In the genomic region with DNA sequence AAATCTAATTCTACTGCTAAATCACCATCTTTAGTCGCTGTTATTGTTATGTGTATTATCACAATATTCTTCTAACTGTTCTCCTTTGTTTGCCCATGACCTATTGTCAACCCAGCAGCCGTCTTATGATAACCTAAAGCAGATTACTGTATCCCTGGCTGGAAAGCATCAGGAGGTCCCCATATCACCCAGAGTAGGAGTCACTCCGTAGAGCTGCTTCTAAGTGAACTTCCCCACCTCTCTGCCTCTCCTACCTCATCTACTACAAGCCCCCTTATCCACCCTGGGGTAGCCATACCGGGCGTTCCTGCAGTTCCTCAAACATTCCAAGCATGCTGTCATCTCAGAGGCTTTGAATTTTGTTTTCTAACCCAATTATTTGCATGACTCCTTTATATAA, we compare ENCODE assay signal across 22 cellular contexts. TPM values are rescaled to one million over a fixed set of nuclear protein-coding genes. Genes with fewer than 3 reads are reported as not detected.
A peak's percentile ranks its signal among the peaks of the same experiment; 100 is the strongest.
DNase-seq lines count a peak whose midpoint lies in the region; ATAC-seq and TF ChIP-seq lines count a peak whose summit lies in the region.
"Had no signal": no experiment of that assay in that cellular context is flagged by ENCODE, and none has a peak within 500 bp of the region (broad histone marks: within the 10 kb centered on the region; RNA-seq: fewer than 3 reads in every experiment).

No MANE protein-coding gene starts in this region.

- no peak overlapping the region for H3K23ac ChIP-seq in mesendoderm (ENCODE audit: low read length)

- no peak overlapping the region for H2BK120ac ChIP-seq in mesendoderm (ENCODE audit: low read depth, low read length)

- no peak overlapping the region for H2AFZ ChIP-seq in GM23338

- H3K56ac ChIP-seq in mesendoderm (ENCODE audit: low read length), result no peak overlapping the region

- H3K27ac Mint-ChIP-seq in GM23338, result no peak overlapping the region
- H3K27ac Mint-ChIP-seq: HFFc6 had no signal

- H3K4me1 ChIP-seq in GM23338 (ENCODE audit: insufficient read depth) (peaks cover 5% of the 10 kb centered on the region; the same call in 1 of the 2 replicates), mesendoderm (ENCODE audit: control insufficient read depth, low read depth, low read length) (no peaks in the 10 kb centered on the region)
- H3K4me1 ChIP-seq: A549, BE2C had no signal

- H3K27me3 ChIP-seq in GM23338 (ENCODE audit: insufficient read depth) (no peaks in the 10 kb centered on the region), mesendoderm (ENCODE audit: insufficient read depth, low read length, poor library complexity) (no peaks in the 10 kb centered on the region)
- H3K27me3 ChIP-seq: BE2C, MG63 had no signal

- peak; percentile 60 for ATAC-seq in GM23338
- ATAC-seq in HG03159 (IDR thresholded peaks at IDR 0.05; ENCODE audit: unreplicated experiment), result no peak
- ATAC-seq: A549 had no signal

- no peaks in the 10 kb centered on the region for H4K20me1 ChIP-seq in GM23338 (replicated peaks; ENCODE audit: insufficient read depth)

- no peak for TF ChIP-seq CTCF in GM23338 (conservative IDR thresholded peaks at IDR 0.05; ENCODE audit: low read depth in 2 of 2)

- no peak overlapping the region for H2BK15ac ChIP-seq in mesendoderm (replicated peaks; ENCODE audit: low read depth)

- no peak overlapping the region for H3K4ac ChIP-seq in mesendoderm (ENCODE audit: low read depth, low read length)

- H3K4me3 Mint-ChIP-seq in GM23338, result no peak overlapping the region
- H3K4me3 Mint-ChIP-seq: HFFc6 had no signal

- H3K9me3 Mint-ChIP-seq in GM23338, result no peaks in the 10 kb centered on the region

- no peaks in the 10 kb centered on the region; the same call in 1 of the 2 replicates for H3K79me2 ChIP-seq in GM23338 (replicated peaks; ENCODE audit: insufficient read depth)
- H3K79me2 ChIP-seq in mesendoderm (ENCODE audit: control insufficient read depth, insufficient read depth, low read length), result no peaks in the 10 kb centered on the region

- peaks cover 2% of the 10 kb centered on the region for H3K27me3 Mint-ChIP-seq in GM23338 (ENCODE audit: insufficient read depth, low read depth, poor library complexity)

- no peak overlapping the region for H3K18ac ChIP-seq in mesendoderm (ENCODE audit: low read length)

- H2BK5ac ChIP-seq in mesendoderm (ENCODE audit: low read length), result no peak overlapping the region

- H4K5ac ChIP-seq in mesendoderm (ENCODE audit: low read length), result no peak overlapping the region

- H4K8ac ChIP-seq in mesendoderm (ENCODE audit: low read depth, low read length), result no peak overlapping the region

- DNase-seq in AG20443 (ENCODE audit: low spot score) (peak; percentile 20), GM23338 (ENCODE audit: low spot score) (peak; percentile 27), astrocyte of the hippocampus (ENCODE audit: low read depth, low spot score) (peak; percentile 23), mesendoderm (peak; percentile 60), NCI-H345 (lab: John Stamatoyannopoulos, UW) (no peak)
- no peak for DNase-seq in activated CD4-positive, alpha-beta T cell treated with anti-CD3 and anti-CD28 coated beads for 4 hours
- DNase-seq in activated CD8-positive, alpha-beta memory T cell treated with anti-CD3 and anti-CD28 coated beads, Interleukin-2, amount 50 U/mL, for 4 hours, result no peak
- DNase-seq: BE2C; DND-41; HFFc6; MG63; NCI-H1417 treated with DMSO at 0.1 percent for 48 hours; NCI-H1930; NCI-H2227 treated with DMSO at 0.1 percent for 48 hours; NCI-H748 treated with DMSO at 0.1 percent for 48 hours; NK-92 treated with Interleukin-12 subunit alpha and Interleukin-12 subunit beta, amount 100 ng/mL, for 24 hours; SHP77 treated with DMSO at 0.1 percent for 48 hours had no signal

- peaks cover 4% of the 10 kb centered on the region; the same call in 2 of the 3 replicates for H3K36me3 Mint-ChIP-seq in GM23338 (ENCODE audit: low read depth)

- no peak overlapping the region for H3K27ac ChIP-seq in GM23338 (ENCODE audit: low read depth)
- no peak overlapping the region for H3K27ac ChIP-seq in mesendoderm (ENCODE audit: low read depth, low read length)
- H3K27ac ChIP-seq: A549, RWPE1, SK-N-MC had no signal

- WGBS in mesendoderm (ENCODE audit: extremely low coverage, insufficient coverage, low lambda C conversion rate), result no CpG with 5 or more reads among the region's 5 CpGs

- H3F3A ChIP-seq in GM23338 (replicated peaks; ENCODE audit: low read depth), result no peaks in the 10 kb centered on the region

- H3K9me2 ChIP-seq in GM23338 (ENCODE audit: insufficient read depth), result peaks cover 3% of the 10 kb centered on the region; the same call in 1 of the 2 replicates

- H3K36me3 ChIP-seq in GM23338 (ENCODE audit: insufficient read depth) (no peaks in the 10 kb centered on the region), mesendoderm (ENCODE audit: control insufficient read depth, insufficient read depth, low read length) (no peaks in the 10 kb centered on the region)
- H3K36me3 ChIP-seq: BE2C, MG63 had no signal

- H3K4me3 ChIP-seq in GM23338 (no peak overlapping the region), mesendoderm (ENCODE audit: low read length) (no peak overlapping the region)
- H3K4me3 ChIP-seq: A549, MG63, SK-N-MC had no signal

- peaks cover 18% of the 10 kb centered on the region for H3K4me1 Mint-ChIP-seq in GM23338

- H3K9ac ChIP-seq in mesendoderm (ENCODE audit: low read length), result no peak overlapping the region

- no peak overlapping the region for H2AK5ac ChIP-seq in mesendoderm (ENCODE audit: low read length)

- no peaks in the 10 kb centered on the region for H3K79me1 ChIP-seq in mesendoderm (ENCODE audit: low read length)

- H3K4me2 ChIP-seq in GM23338 (no peak overlapping the region; the same call in 1 of the 2 replicates), mesendoderm (ENCODE audit: low read length) (no peak overlapping the region)
- H3K4me2 ChIP-seq: A549 had no signal

TF ChIP-seq in GM23338, 12 proteins besides CTCF, POLR2A, EP300 and RAD21 (continues in another document):
- TF ChIP-seq POLR2AphosphoS5 (IDR thresholded peaks at IDR 0.05; ENCODE audit: low read depth), result no peak
- no peak for TF ChIP-seq STAT1 (IDR thresholded peaks at IDR 0.05; ENCODE audit: unreplicated experiment)
- no peak for TF ChIP-seq ZNF331 (CRISPR knock-in tag; IDR thresholded peaks at IDR 0.05; ENCODE audit: low read depth)
- TF ChIP-seq NANOG (IDR thresholded peaks at IDR 0.05; ENCODE audit: borderline replicate concordance), result no peak
- TF ChIP-seq ETS1 (IDR thresholded peaks at IDR 0.05), result no peak
- no peak for TF ChIP-seq EZH2 (IDR thresholded peaks at IDR 0.05; ENCODE audit: low read depth, unreplicated experiment)
- TF ChIP-seq ZNF114 (CRISPR knock-in tag; IDR thresholded peaks at IDR 0.05), result no peak
- TF ChIP-seq, protein P1, sequence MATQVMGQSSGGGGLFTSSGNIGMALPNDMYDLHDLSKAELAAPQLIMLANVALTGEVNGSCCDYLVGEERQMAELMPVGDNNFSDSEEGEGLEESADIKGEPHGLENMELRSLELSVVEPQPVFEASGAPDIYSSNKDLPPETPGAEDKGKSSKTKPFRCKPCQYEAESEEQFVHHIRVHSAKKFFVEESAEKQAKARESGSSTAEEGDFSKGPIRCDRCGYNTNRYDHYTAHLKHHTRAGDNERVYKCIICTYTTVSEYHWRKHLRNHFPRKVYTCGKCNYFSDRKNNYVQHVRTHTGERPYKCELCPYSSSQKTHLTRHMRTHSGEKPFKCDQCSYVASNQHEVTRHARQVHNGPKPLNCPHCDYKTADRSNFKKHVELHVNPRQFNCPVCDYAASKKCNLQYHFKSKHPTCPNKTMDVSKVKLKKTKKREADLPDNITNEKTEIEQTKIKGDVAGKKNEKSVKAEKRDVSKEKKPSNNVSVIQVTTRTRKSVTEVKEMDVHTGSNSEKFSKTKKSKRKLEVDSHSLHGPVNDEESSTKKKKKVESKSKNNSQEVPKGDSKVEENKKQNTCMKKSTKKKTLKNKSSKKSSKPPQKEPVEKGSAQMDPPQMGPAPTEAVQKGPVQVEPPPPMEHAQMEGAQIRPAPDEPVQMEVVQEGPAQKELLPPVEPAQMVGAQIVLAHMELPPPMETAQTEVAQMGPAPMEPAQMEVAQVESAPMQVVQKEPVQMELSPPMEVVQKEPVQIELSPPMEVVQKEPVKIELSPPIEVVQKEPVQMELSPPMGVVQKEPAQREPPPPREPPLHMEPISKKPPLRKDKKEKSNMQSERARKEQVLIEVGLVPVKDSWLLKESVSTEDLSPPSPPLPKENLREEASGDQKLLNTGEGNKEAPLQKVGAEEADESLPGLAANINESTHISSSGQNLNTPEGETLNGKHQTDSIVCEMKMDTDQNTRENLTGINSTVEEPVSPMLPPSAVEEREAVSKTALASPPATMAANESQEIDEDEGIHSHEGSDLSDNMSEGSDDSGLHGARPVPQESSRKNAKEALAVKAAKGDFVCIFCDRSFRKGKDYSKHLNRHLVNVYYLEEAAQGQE (IDR thresholded peaks at IDR 0.05; ENCODE audit: unreplicated experiment), result no peak
- no peak for TF ChIP-seq CREB1 (CRISPR knock-in tag; IDR thresholded peaks at IDR 0.05; ENCODE audit: low read depth)
- no peak for TF ChIP-seq JUNB (IDR thresholded peaks at IDR 0.05; ENCODE audit: unreplicated experiment)

RNA-seq across cellular contexts. Expression of gene POU6F2, which starts 39.7 kb away (rescaled TPM):
- total RNA-seq in GM23338 (2014; rRNA removed; shearing (Covaris generic)), result 5.0 and 7.2 TPM in 2 replicates
- polyA plus RNA-seq in GM23338 (2016; fragmentation: Nextera tagmentation; extraction: Ambion mirVana), result 5.0 and 7.3 TPM in 2 replicates
- 0.95 TPM for polyA plus RNA-seq in mesendoderm (2013, experiment 1 of 2)
- 0.88 TPM for polyA plus RNA-seq in mesendoderm (2013, experiment 2 of 2)
- total RNA-seq: HFFc6, LHCN-M2 had no signal
- polyA plus RNA-seq: A549 had no signal

Comparison
In these comparisons a context has a peak if more than half of its experiments do, and no peak if none do; other contexts are left out.
1. DNase-seq: peak in AG20443 (single experiment), GM23338 (single experiment), astrocyte of the hippocampus (single experiment) and mesendoderm (single experiment); none in activated CD4-positive, alpha-beta T cell treated with anti-CD3 and anti-CD28 coated beads for 4 hours (0 of 2), activated CD8-positive, alpha-beta memory T cell treated with anti-CD3 and anti-CD28 coated beads, Interleukin-2, amount 50 U/mL, for 4 hours (single experiment) and NCI-H345 (single experiment).